ENCODE assay signal across 7 cellular contexts in genomic region chr1:48608882-48609281, GRCh38.
"Had no signal": no experiment of that assay in that cellular context is flagged by ENCODE, and none has a peak within 500 bp of the region (broad histone marks: within the 10 kb centered on the region; RNA-seq: fewer than 3 reads in every experiment).

No MANE protein-coding gene starts in this region.

- DNase-seq: GM23248, GOT3, H7, HFFc6, IMR-90 had no signal

- ATAC-seq: HCT116 had no signal

- H3K4me3 ChIP-seq: GM23248, HAP-1 had no signal

- H3K36me3 ChIP-seq: HAP-1 had no signal

- H3K9me3 ChIP-seq: HAP-1 had no signal

- H3K27ac ChIP-seq: GM23248 had no signal
